ENCODE assay signal across 8 cellular contexts in the genomic region with DNA sequence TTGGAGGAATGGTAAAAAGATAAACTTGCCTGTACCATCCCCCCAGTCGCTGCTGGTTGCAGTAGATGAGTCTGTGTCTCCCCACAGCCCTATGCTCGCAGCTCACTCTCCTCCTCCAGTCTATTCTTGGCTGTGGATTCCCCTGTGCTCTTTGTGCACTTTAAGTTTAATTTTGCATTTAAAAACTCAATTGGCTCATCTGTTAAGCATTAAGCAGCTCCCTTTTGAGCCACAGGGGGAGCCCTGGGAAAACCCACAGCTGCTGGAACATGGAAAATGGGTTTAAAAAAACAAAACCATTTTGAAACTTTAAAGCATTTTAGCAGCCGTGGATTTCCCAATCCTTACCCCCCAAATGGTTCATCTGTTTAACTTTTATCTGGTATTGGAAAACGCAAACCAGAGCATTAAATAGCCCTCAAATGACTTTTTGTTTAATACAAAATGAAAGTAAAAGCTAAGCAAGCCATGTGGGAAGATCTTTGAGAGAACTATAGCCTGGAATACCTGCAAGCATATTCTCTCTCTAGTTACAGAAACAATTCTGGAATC.
DNase-seq lines count a peak whose midpoint lies in the region; ATAC-seq and TF ChIP-seq lines count a peak whose summit lies in the region.

No MANE protein-coding gene starts in this region.

- DNase-seq in DMS 273 (lab: John Stamatoyannopoulos, UW; ENCODE audit: unreplicated experiment) (peak; percentile 46), DMS 273 treated with DMSO at 0.1 percent for 48 hours (lab: John Stamatoyannopoulos, UW) (no peak), RPMI7951 (ENCODE audit: low read depth) (peak; percentile 93), fibroblast of mammary gland (ENCODE audit: low read depth) (peak; percentile 95), omental fat pad (ENCODE audit: low spot score) (peak; percentile 24)

- ATAC-seq in HG02973 (IDR thresholded peaks at IDR 0.05; ENCODE audit: unreplicated experiment), result peak; percentile 59
- peak; percentile 86 for ATAC-seq in omental fat pad (ENCODE audit: low FRiP score)
- ATAC-seq in GM18870 (IDR thresholded peaks at IDR 0.05; ENCODE audit: unreplicated experiment), result no peak
- ATAC-seq in HG03571 (IDR thresholded peaks at IDR 0.05; ENCODE audit: unreplicated experiment), result no peak

- peak; percentile 84 for TF ChIP-seq CTCF in fibroblast of mammary gland (conservative IDR thresholded peaks at IDR 0.05; ENCODE audit: control insufficient read depth, insufficient read depth, low read depth, low read length)
- TF ChIP-seq CTCF in omental fat pad (IDR thresholded peaks at IDR 0.05), result no peak

- peak overlapping the region; percentile 17 for H3K4me3 ChIP-seq in fibroblast of mammary gland (ENCODE audit: control insufficient read depth, low read depth, low read length)

Comparison
In these comparisons a context has a peak if more than half of its experiments do, and no peak if none do; other contexts are left out.
1. ATAC-seq: peak in HG02973 (single experiment) and omental fat pad (single experiment); none in GM18870 (single experiment) and HG03571 (single experiment).